In the genomic region with DNA sequence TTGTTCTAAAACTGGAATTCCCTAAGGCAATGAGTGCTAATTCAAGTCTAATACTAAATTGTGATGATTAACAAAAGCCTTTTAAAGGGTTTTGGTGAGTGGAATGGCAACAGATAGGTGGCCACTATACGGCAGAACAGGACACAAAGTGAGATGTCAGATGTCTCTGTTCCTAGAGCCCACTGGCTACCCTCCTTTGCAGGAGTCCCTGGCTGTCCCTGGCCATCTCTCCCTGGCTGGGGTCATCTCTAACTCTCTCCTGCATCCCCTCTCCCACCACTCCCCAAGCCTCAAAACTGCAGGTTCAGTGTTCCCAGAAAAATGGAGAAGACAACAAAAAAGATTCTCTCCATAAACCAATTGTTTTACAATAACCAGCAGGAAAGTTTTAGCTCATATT, we compare ENCODE assay signal across 1 cellular context.
TF ChIP-seq lines count a peak whose summit lies in the region.

No MANE protein-coding gene starts in this region.

TF ChIP-seq in GM23338, 12 proteins besides CTCF, POLR2A, EP300 and RAD21 (continued from another document):
- TF ChIP-seq, protein P1, sequence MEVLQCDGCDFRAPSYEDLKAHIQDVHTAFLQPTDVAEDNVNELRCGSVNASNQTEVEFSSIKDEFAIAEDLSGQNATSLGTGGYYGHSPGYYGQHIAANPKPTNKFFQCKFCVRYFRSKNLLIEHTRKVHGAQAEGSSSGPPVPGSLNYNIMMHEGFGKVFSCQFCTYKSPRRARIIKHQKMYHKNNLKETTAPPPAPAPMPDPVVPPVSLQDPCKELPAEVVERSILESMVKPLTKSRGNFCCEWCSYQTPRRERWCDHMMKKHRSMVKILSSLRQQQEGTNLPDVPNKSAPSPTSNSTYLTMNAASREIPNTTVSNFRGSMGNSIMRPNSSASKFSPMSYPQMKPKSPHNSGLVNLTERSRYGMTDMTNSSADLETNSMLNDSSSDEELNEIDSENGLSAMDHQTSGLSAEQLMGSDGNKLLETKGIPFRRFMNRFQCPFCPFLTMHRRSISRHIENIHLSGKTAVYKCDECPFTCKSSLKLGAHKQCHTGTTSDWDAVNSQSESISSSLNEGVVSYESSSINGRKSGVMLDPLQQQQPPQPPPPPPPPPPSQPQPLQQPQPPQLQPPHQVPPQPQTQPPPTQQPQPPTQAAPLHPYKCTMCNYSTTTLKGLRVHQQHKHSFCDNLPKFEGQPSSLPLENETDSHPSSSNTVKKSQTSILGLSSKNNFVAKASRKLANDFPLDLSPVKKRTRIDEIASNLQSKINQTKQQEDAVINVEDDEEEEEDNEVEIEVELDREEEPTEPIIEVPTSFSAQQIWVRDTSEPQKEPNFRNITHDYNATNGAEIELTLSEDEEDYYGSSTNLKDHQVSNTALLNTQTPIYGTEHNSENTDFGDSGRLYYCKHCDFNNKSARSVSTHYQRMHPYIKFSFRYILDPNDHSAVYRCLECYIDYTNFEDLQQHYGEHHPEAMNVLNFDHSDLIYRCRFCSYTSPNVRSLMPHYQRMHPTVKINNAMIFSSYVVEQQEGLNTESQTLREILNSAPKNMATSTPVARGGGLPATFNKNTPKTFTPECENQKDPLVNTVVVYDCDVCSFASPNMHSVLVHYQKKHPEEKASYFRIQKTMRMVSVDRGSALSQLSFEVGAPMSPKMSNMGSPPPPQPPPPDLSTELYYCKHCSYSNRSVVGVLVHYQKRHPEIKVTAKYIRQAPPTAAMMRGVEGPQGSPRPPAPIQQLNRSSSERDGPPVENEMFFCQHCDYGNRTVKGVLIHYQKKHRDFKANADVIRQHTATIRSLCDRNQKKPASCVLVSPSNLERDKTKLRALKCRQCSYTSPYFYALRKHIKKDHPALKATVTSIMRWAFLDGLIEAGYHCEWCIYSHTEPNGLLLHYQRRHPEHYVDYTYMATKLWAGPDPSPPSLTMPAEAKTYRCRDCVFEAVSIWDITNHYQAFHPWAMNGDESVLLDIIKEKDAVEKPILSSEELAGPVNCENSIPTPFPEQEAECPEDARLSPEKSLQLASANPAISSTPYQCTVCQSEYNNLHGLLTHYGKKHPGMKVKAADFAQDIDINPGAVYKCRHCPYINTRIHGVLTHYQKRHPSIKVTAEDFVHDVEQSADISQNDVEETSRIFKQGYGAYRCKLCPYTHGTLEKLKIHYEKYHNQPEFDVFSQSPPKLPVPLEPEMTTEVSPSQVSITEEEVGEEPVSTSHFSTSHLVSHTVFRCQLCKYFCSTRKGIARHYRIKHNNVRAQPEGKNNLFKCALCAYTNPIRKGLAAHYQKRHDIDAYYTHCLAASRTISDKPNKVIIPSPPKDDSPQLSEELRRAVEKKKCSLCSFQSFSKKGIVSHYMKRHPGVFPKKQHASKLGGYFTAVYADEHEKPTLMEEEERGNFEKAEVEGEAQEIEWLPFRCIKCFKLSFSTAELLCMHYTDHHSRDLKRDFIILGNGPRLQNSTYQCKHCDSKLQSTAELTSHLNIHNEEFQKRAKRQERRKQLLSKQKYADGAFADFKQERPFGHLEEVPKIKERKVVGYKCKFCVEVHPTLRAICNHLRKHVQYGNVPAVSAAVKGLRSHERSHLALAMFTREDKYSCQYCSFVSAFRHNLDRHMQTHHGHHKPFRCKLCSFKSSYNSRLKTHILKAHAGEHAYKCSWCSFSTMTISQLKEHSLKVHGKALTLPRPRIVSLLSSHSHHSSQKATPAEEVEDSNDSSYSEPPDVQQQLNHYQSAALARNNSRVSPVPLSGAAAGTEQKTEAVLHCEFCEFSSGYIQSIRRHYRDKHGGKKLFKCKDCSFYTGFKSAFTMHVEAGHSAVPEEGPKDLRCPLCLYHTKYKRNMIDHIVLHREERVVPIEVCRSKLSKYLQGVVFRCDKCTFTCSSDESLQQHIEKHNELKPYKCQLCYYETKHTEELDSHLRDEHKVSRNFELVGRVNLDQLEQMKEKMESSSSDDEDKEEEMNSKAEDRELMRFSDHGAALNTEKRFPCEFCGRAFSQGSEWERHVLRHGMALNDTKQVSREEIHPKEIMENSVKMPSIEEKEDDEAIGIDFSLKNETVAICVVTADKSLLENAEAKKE (CRISPR knock-in tag; IDR thresholded peaks at IDR 0.05) = no peak
- no peak for TF ChIP-seq NANOG (IDR thresholded peaks at IDR 0.05; ENCODE audit: borderline replicate concordance)
- no peak for TF ChIP-seq ZNF331 (CRISPR knock-in tag; IDR thresholded peaks at IDR 0.05; ENCODE audit: low read depth)
- TF ChIP-seq, protein P2, sequence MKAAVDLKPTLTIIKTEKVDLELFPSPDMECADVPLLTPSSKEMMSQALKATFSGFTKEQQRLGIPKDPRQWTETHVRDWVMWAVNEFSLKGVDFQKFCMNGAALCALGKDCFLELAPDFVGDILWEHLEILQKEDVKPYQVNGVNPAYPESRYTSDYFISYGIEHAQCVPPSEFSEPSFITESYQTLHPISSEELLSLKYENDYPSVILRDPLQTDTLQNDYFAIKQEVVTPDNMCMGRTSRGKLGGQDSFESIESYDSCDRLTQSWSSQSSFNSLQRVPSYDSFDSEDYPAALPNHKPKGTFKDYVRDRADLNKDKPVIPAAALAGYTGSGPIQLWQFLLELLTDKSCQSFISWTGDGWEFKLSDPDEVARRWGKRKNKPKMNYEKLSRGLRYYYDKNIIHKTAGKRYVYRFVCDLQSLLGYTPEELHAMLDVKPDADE (IDR thresholded peaks at IDR 0.05) = no peak
- no peak for TF ChIP-seq ZNF114 (CRISPR knock-in tag; IDR thresholded peaks at IDR 0.05)
- no peak for TF ChIP-seq EZH2phosphoT487 (IDR thresholded peaks at IDR 0.05; ENCODE audit: unreplicated experiment)
- no peak for TF ChIP-seq POLR2AphosphoS5 (IDR thresholded peaks at IDR 0.05; ENCODE audit: low read depth)
- no peak for TF ChIP-seq JUNB (IDR thresholded peaks at IDR 0.05; ENCODE audit: unreplicated experiment)
- TF ChIP-seq, protein P3, sequence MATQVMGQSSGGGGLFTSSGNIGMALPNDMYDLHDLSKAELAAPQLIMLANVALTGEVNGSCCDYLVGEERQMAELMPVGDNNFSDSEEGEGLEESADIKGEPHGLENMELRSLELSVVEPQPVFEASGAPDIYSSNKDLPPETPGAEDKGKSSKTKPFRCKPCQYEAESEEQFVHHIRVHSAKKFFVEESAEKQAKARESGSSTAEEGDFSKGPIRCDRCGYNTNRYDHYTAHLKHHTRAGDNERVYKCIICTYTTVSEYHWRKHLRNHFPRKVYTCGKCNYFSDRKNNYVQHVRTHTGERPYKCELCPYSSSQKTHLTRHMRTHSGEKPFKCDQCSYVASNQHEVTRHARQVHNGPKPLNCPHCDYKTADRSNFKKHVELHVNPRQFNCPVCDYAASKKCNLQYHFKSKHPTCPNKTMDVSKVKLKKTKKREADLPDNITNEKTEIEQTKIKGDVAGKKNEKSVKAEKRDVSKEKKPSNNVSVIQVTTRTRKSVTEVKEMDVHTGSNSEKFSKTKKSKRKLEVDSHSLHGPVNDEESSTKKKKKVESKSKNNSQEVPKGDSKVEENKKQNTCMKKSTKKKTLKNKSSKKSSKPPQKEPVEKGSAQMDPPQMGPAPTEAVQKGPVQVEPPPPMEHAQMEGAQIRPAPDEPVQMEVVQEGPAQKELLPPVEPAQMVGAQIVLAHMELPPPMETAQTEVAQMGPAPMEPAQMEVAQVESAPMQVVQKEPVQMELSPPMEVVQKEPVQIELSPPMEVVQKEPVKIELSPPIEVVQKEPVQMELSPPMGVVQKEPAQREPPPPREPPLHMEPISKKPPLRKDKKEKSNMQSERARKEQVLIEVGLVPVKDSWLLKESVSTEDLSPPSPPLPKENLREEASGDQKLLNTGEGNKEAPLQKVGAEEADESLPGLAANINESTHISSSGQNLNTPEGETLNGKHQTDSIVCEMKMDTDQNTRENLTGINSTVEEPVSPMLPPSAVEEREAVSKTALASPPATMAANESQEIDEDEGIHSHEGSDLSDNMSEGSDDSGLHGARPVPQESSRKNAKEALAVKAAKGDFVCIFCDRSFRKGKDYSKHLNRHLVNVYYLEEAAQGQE (IDR thresholded peaks at IDR 0.05; ENCODE audit: unreplicated experiment) = no peak
- no peak for TF ChIP-seq STAT1 (IDR thresholded peaks at IDR 0.05; ENCODE audit: unreplicated experiment)
- no peak for TF ChIP-seq CREB1 (CRISPR knock-in tag; IDR thresholded peaks at IDR 0.05; ENCODE audit: low read depth)
TF ChIP-seq in GM23338: peak in this region for 0.
